Comparison of ENCODE assay signal across 20 cellular contexts in genomic region chr2:70391988-70392387, GRCh38.
"Had no signal": no experiment of that assay in that cellular context is flagged by ENCODE, and none has a peak within 500 bp of the region (broad histone marks: within the 10 kb centered on the region; RNA-seq: fewer than 3 reads in every experiment).

No MANE protein-coding gene starts in this region.

- H3K4me3 ChIP-seq: body of pancreas, heart left ventricle, lower lobe of right lung, neural progenitor cell, right lobe of liver, skin epidermis, testis, vagina had no signal

- H3K4me2 ChIP-seq: neural progenitor cell had no signal

- H3K36me3 ChIP-seq: heart left ventricle, lower lobe of right lung, neural progenitor cell, right lobe of liver, vagina, WERI-Rb-1 had no signal

- H3K9me3 ChIP-seq: body of pancreas, lower lobe of right lung, right lobe of liver, testis, vagina had no signal

- FAIRE-seq: kidney had no signal

- H2AFZ ChIP-seq: neural progenitor cell had no signal

- H3K27ac ChIP-seq: body of pancreas, heart left ventricle, lower lobe of right lung, neural progenitor cell, right lobe of liver, skin epidermis, testis, vagina, WERI-Rb-1 had no signal

- H3K9ac ChIP-seq: neural progenitor cell had no signal

- DNase-seq: activated CD4-positive, alpha-beta T cell treated with anti-CD3 and anti-CD28 coated beads, Interleukin-2, amount 10 ng/mL, durations not matched to agents 7 days and 5 days; activated CD4-positive, CD25-positive, alpha-beta regulatory T cell treated with anti-CD3 and anti-CD28 coated beads, Interleukin-2, amount 50 U/mL, for 72 hours; activated CD8-positive, alpha-beta T cell treated with anti-CD3 and anti-CD28 coated beads, Interleukin-2, amount 10 ng/mL, durations not matched to agents 7 days and 5 days; activated gamma-delta T cell; activated naive CD4-positive, alpha-beta T cell treated with anti-CD3 and anti-CD28 coated beads, Interleukin-2, amount 50 U/mL, for 16 hours; anterior cingulate cortex; body of pancreas; effector memory CD4-positive, alpha-beta T cell; heart left ventricle; kidney; lower lobe of right lung; naive thymus-derived CD4-positive, alpha-beta T cell; posterior cingulate gyrus; right lobe of liver; stimulated activated CD4-positive, alpha-beta T cell treated with anti-CD3 and anti-CD28 coated beads, Interleukin-1b, Interleukin-23, amount 100 ng/mL, for 48 hours; testis; WERI-Rb-1 had no signal

- H3K4me1 ChIP-seq: body of pancreas, heart left ventricle, lower lobe of right lung, neural progenitor cell, right lobe of liver, testis, vagina had no signal

- H3K27me3 ChIP-seq: body of pancreas, neural progenitor cell, right lobe of liver, testis, vagina had no signal
